ENCODE assay signal across 10 cellular contexts in the genomic region with DNA sequence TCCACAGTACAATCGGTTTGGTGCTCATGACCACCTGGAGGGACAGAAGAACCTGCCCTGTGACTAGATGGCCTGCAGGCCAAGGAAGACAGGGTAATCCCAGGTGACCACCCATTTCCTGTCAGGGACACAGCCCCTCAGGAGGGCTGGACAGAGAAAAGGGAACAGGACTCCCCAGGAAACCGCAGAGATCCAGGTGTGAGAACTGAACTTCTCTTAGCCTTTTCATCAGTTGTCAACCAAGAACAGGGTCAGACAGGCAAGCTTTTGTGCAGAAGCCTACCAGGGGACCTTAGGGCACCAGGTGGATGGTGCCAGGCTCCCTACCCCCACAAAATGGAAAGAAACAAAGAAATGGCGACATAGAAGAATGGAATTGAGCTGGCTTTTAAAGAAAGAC.
DNase-seq lines count a peak whose midpoint lies in the region; ATAC-seq and TF ChIP-seq lines count a peak whose summit lies in the region.
"Had no signal": no experiment of that assay in that cellular context is flagged by ENCODE, and none has a peak within 500 bp of the region (broad histone marks: within the 10 kb centered on the region; RNA-seq: fewer than 3 reads in every experiment).

No MANE protein-coding gene starts in this region.

- POLR2A ChIA-PET in PC-3 (lab: Charles Lee; ENCODE audit: unreplicated experiment) = no interaction called here

- peaks cover 78% of the 10 kb centered on the region for H3K4me1 Mint-ChIP-seq in T-helper 1 cell treated with Interleukin-12 subunit alpha and Interleukin-12 subunit beta and Interleukin-4 antibody, amounts not matched to agents 30 μg/mL and 1 μg/mL, for 36 hours (ENCODE audit: low read depth)

- no peaks in the 10 kb centered on the region for H3K9me2 ChIP-seq in PC-3 (replicated peaks; ENCODE audit: low read length)

- TF ChIP-seq EP300 in esophagus muscularis mucosa (IDR thresholded peaks at IDR 0.05) = no peak

- TF ChIP-seq CTCF in PC-3 (conservative IDR thresholded peaks at IDR 0.05; ENCODE audit: low read depth, low read length) (no peak), esophagus muscularis mucosa (IDR thresholded peaks at IDR 0.05) (no peak)

- WGBS in esophagus muscularis mucosa = 86% methylated on average over 3 of the region's 3 CpGs

- H3K36me3 Mint-ChIP-seq in T-helper 1 cell treated with Interleukin-12 subunit alpha and Interleukin-12 subunit beta and Interleukin-4 antibody, amounts not matched to agents 30 μg/mL and 1 μg/mL, for 36 hours (ENCODE audit: low read depth) = peaks cover 34% of the 10 kb centered on the region

- no peaks in the 10 kb centered on the region for H3K9me3 Mint-ChIP-seq in T-helper 1 cell treated with Interleukin-12 subunit alpha and Interleukin-12 subunit beta and Interleukin-4 antibody, amounts not matched to agents 30 μg/mL and 1 μg/mL, for 36 hours

- no peaks in the 10 kb centered on the region for H3F3A ChIP-seq in PC-3 (ENCODE audit: low read length, unreplicated experiment)

- H3K4me1 ChIP-seq in PC-3 (ENCODE audit: insufficient read depth, low read length) (peaks cover 34% of the 10 kb centered on the region), esophagus muscularis mucosa (peaks cover 74 to 100% (median 100%) of the 10 kb centered on the region in 4 donors), skeletal muscle tissue (ENCODE audit: control insufficient read depth in 3 of 3, insufficient read depth in 3 of 3, low read length in 3 of 3) (peaks cover 95 to 99% (median 96%) of the 10 kb centered on the region in 3 donors)

- H2AFZ ChIP-seq in PC-3 (ENCODE audit: low read length) = no peak overlapping the region

- DNase-seq in T-helper 1 cell (no peak), PC-3 (no peak), esophagus muscularis mucosa (ENCODE audit: extremely low spot score) (no peak), dermis blood vessel endothelial cell (no peak), NCI-H187 (lab: John Stamatoyannopoulos, UW) (no peak)
- no peak for DNase-seq in NK-92 treated with Interleukin-12 subunit alpha and Interleukin-12 subunit beta, amount 100 ng/mL, for 24 hours (lab: John Stamatoyannopoulos, UW)
- DNase-seq: NCI-H1092; stimulated activated CD4-positive, alpha-beta T cell treated with anti-CD3 and anti-CD28 coated beads, Interleukin-15, amount 100 ng/mL, for 24 hours had no signal

- H3K4me3 ChIP-seq in PC-3 (ENCODE audit: low read length) = no peak overlapping the region
- no peak overlapping the region for H3K4me3 ChIP-seq in esophagus muscularis mucosa
- no peak overlapping the region for H3K4me3 ChIP-seq in skeletal muscle tissue (ENCODE audit: low read length in 3 of 3)

- peak overlapping the region; percentile 17; the same call in 1 of the 2 replicates for H3K4me2 ChIP-seq in PC-3 (ENCODE audit: low read length)

- intact Hi-C loops in PC-3 (cut with micrococcal nuclease) = loop anchor here (5.0 kb wide), 1 partner anchor 129 kb away; no protein-coding TSS in a partner anchor
- intact Hi-C loops in esophagus muscularis mucosa (cut with DNase I) = no loop called here

- H4K20me1 ChIP-seq in PC-3 (ENCODE audit: low read length) = peaks cover 8% of the 10 kb centered on the region; the same call in 1 of the 2 replicates

- H3K27me3 ChIP-seq in PC-3 (ENCODE audit: low read length) = no peaks in the 10 kb centered on the region
- H3K27me3 ChIP-seq in esophagus muscularis mucosa = no peaks in the 10 kb centered on the region
- H3K27me3 ChIP-seq in skeletal muscle tissue (ENCODE audit: control insufficient read depth in 3 of 3, insufficient read depth in 3 of 3, low read length in 3 of 3) = no peaks in the 10 kb centered on the region

- peak overlapping the region; percentile 96 for H3K27ac Mint-ChIP-seq in T-helper 1 cell treated with Interleukin-12 subunit alpha and Interleukin-12 subunit beta and Interleukin-4 antibody, amounts not matched to agents 30 μg/mL and 1 μg/mL, for 36 hours

- no peak for TF ChIP-seq POLR2A in esophagus muscularis mucosa (IDR thresholded peaks at IDR 0.05; ENCODE audit: low read depth)

- CTCF ChIA-PET in PC-3 (lab: Charles Lee) = no interaction called here

- peak overlapping the region; percentile 4 for H3K4me3 Mint-ChIP-seq in T-helper 1 cell treated with Interleukin-12 subunit alpha and Interleukin-12 subunit beta and Interleukin-4 antibody, amounts not matched to agents 30 μg/mL and 1 μg/mL, for 36 hours

- H3K79me2 ChIP-seq in PC-3 (ENCODE audit: low read length) = peaks cover 47% of the 10 kb centered on the region

- no peak for ATAC-seq in PC-3

- no TSS peak for BruUV-seq in PC-3 (replicated peaks; lab: Mats Ljungman, UMichigan)

- H3K36me3 ChIP-seq in PC-3 (ENCODE audit: low read depth, low read length) = no peaks in the 10 kb centered on the region
- no peaks in the 10 kb centered on the region for H3K36me3 ChIP-seq in esophagus muscularis mucosa
- peaks cover 0 to 7% (median 0%) of the 10 kb centered on the region in 3 donors for H3K36me3 ChIP-seq in skeletal muscle tissue (ENCODE audit: control insufficient read depth in 3 of 3, insufficient read depth in 3 of 3, low read length in 3 of 3)

- H3K9me3 ChIP-seq in PC-3 (ENCODE audit: low read length) (no peaks in the 10 kb centered on the region), esophagus muscularis mucosa (no peaks in the 10 kb centered on the region), skeletal muscle tissue (ENCODE audit: control insufficient read depth in 3 of 3, low read length in 3 of 3) (no peaks in the 10 kb centered on the region)

- no peaks in the 10 kb centered on the region for H3K27me3 Mint-ChIP-seq in T-helper 1 cell treated with Interleukin-12 subunit alpha and Interleukin-12 subunit beta and Interleukin-4 antibody, amounts not matched to agents 30 μg/mL and 1 μg/mL, for 36 hours (ENCODE audit: low read depth)

- H3K9ac ChIP-seq in PC-3 (ENCODE audit: low read length) (no peak overlapping the region), skeletal muscle tissue (ENCODE audit: low read depth in 1 of 3, low read length in 3 of 3) (peak overlapping the region; percentile 41 to 62 (median 46))

- H3K27ac ChIP-seq in PC-3 (ENCODE audit: low read length) (peak overlapping the region; percentile 21), esophagus muscularis mucosa (replicated peaks in 1 of 4) (peak overlapping the region; percentile 81 to 88 (median 83)), skeletal muscle tissue (ENCODE audit: low read depth, low read length) (peak overlapping the region; percentile 65)

Comparison
In these comparisons a context has a peak if more than half of its experiments do, and no peak if none do; other contexts are left out.
1. H3K27ac ChIP-seq: peak in every context shown above with its lines; median percentile 83 in esophagus muscularis mucosa; 65 in skeletal muscle tissue; 21 in PC-3.